1 cellular context compared by ENCODE assay signal in the genomic region with DNA sequence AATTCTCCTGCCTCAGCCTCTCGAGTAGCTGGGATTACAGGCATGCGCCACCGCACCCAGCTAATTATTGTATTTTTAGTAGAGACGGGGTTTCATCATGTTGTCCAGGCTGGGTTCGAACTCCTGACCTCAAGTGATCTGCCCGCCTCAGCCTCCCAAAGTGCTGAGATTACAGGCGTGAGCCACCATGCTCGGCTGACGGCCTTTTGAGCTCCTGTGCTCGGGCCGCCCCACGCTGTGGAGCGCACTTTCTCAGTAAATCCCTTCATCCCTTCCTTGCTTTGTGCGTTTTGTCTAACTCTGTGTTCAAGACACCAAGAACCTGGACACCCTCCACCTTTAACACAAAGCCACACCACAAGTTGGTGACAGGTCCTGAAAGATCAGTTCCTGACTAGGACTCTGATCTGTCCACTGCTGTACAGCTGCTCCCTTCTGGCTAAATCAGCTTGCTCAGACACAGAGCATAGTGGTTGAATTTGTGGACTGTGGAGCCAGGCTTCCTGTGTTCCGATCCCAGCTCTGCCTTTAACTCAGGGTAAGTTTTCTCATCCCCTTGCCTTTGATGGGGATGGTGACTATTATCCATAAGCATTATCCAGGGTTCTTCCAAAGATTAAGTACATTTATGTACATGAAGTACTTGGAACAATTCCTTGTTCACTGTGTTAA.
TF ChIP-seq lines count a peak whose summit lies in the region.

No MANE protein-coding gene starts in this region.

TF ChIP-seq in SK-N-SH treated with all-trans-retinoic acid at 6 μM for 48 hours, 23 proteins besides CTCF, POLR2A, EP300 and RAD21 (continued from another document):
- TF ChIP-seq CSRNP3 (CRISPR knock-in tag; IDR thresholded peaks at IDR 0.05) (no peak), ESRRG (CRISPR knock-in tag; IDR thresholded peaks at IDR 0.05) (no peak), ZFP3 (CRISPR knock-in tag; IDR thresholded peaks at IDR 0.05) (no peak), GLIS3 (CRISPR knock-in tag; IDR thresholded peaks at IDR 0.05) (no peak), ZNF70 (CRISPR knock-in tag; IDR thresholded peaks at IDR 0.05) (no peak), TCF4 (CRISPR knock-in tag; IDR thresholded peaks at IDR 0.05; ENCODE audit: borderline replicate concordance) (no peak), ZC3H10 (CRISPR knock-in tag; IDR thresholded peaks at IDR 0.05) (no peak)
- TF ChIP-seq, protein P1, sequence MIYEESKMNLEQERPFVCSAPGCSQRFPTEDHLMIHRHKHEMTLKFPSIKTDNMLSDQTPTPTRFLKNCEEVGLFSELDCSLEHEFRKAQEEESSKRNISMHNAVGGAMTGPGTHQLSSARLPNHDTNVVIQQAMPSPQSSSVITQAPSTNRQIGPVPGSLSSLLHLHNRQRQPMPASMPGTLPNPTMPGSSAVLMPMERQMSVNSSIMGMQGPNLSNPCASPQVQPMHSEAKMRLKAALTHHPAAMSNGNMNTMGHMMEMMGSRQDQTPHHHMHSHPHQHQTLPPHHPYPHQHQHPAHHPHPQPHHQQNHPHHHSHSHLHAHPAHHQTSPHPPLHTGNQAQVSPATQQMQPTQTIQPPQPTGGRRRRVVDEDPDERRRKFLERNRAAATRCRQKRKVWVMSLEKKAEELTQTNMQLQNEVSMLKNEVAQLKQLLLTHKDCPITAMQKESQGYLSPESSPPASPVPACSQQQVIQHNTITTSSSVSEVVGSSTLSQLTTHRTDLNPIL (CRISPR knock-in tag; IDR thresholded peaks at IDR 0.05; ENCODE audit: low read depth), result no peak
